ENCODE assay signal across 1 cellular context in the genomic region with DNA sequence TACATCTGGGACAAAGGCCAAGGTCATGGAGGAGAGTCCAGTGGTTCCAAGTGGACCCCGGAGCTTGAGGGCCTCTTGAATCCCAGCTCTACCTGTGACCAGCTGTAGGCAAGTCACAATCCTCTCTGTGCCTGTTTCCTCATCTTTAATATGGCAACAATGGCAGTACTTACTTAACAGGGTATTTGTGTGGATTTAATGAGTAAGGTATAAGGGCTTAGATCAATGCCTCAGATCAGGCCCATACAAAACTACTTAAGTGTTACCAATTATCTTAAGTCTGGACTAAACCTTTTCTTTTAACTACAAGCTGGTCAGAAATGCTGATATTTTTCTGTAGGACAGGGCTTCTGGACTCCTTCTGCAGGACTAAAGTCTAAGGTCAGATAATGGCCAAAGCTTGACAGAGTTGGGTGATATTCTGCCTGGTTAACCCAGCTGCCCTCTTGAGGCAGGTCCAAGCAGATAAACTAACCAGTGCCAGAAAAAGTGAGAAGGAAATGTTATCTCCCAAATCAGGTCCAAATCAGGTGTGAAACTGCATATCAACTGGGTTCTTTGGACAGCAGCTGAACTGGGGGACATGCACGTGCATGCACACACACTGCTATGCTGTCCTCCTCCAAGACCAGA.
TF ChIP-seq lines count a peak whose summit lies in the region.

No MANE protein-coding gene starts in this region.

TF ChIP-seq in IMR-90, 13 proteins besides CTCF, POLR2A, EP300 and RAD21:
- no peak for TF ChIP-seq NFE2L2 (IDR thresholded peaks at IDR 0.05; ENCODE audit: low read depth, low read length)
- no peak for TF ChIP-seq CEBPB (IDR thresholded peaks at IDR 0.05; ENCODE audit: low read depth, low read length)
- no peak for TF ChIP-seq FOS (IDR thresholded peaks at IDR 0.05; ENCODE audit: low read depth, low read length)
- no peak for TF ChIP-seq BHLHE40 (IDR thresholded peaks at IDR 0.05; ENCODE audit: low read depth, low read length)
- TF ChIP-seq, protein P1, sequence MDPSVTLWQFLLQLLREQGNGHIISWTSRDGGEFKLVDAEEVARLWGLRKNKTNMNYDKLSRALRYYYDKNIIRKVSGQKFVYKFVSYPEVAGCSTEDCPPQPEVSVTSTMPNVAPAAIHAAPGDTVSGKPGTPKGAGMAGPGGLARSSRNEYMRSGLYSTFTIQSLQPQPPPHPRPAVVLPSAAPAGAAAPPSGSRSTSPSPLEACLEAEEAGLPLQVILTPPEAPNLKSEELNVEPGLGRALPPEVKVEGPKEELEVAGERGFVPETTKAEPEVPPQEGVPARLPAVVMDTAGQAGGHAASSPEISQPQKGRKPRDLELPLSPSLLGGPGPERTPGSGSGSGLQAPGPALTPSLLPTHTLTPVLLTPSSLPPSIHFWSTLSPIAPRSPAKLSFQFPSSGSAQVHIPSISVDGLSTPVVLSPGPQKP (IDR thresholded peaks at IDR 0.05; ENCODE audit: borderline replicate concordance, low read depth, low read length) = no peak
- no peak for TF ChIP-seq CHD1 (IDR thresholded peaks at IDR 0.05; ENCODE audit: low read depth, low read length)
- TF ChIP-seq RFX5 (IDR thresholded peaks at IDR 0.05; ENCODE audit: low read depth, low read length) = no peak
- TF ChIP-seq RCOR1 (IDR thresholded peaks at IDR 0.05; ENCODE audit: insufficient replicate concordance, low read length) = no peak
- no peak for TF ChIP-seq SMC3 (IDR thresholded peaks at IDR 0.05; ENCODE audit: low read depth, low read length)
- no peak for TF ChIP-seq MXI1 (IDR thresholded peaks at IDR 0.05; ENCODE audit: borderline replicate concordance, low read depth, low read length)
